Comparison of ENCODE assay signal across 1 cellular context in genomic region chr22:43923191-43923590, GRCh38.
TF ChIP-seq lines count a peak whose summit lies in the region.

No MANE protein-coding gene starts in this region.

TF ChIP-seq in HepG2, 621 proteins besides CTCF, POLR2A, EP300 and RAD21:
- TF ChIP-seq TFAP4 (IDR thresholded peaks at IDR 0.05; ENCODE audit: borderline replicate concordance, low read depth) (0 out of 2 replicates have a peak, but pooled peaks have one; percentile 1), ARID5B (CRISPR knock-in tag; IDR thresholded peaks at IDR 0.05) (no peak), PATZ1 (CRISPR knock-in tag; IDR thresholded peaks at IDR 0.05) (peak; percentile 61; the same call in 1 of the 2 replicates), SNAPC4 (CRISPR knock-in tag; IDR thresholded peaks at IDR 0.05) (0 out of 2 replicates have a peak, but pooled peaks have one; percentile 2), PAXIP1 (CRISPR knock-in tag; conservative IDR thresholded peaks at IDR 0.05) (0 out of 2 replicates have a peak, but pooled peaks have one; percentile 4), DNMT3B (CRISPR knock-in tag; conservative IDR thresholded peaks at IDR 0.05) (no peak), ZNF558 (CRISPR knock-in tag; IDR thresholded peaks at IDR 0.05; ENCODE audit: borderline replicate concordance) (0 out of 2 replicates have a peak, but pooled peaks have one; percentile 6)
